11 cellular contexts compared by ENCODE assay signal in genomic region chr5:82676663-82677062, GRCh38.
A peak's percentile ranks its signal among the peaks of the same experiment; 100 is the strongest.
DNase-seq lines count a peak whose midpoint lies in the region; ATAC-seq and TF ChIP-seq lines count a peak whose summit lies in the region.
"Had no signal": no experiment of that assay in that cellular context is flagged by ENCODE, and none has a peak within 500 bp of the region (broad histone marks: within the 10 kb centered on the region; RNA-seq: fewer than 3 reads in every experiment).

No MANE protein-coding gene starts in this region.

- peaks cover 12 to 17% (median 17%) of the 10 kb centered on the region in 4 donors for H3K4me1 Mint-ChIP-seq in CD4-positive, alpha-beta memory T cell
- H3K4me1 Mint-ChIP-seq in activated CD4-positive, alpha-beta memory T cell treated with anti-CD3 and anti-CD28 coated beads for 36 hours (ENCODE audit: low read depth): peaks cover 23% of the 10 kb centered on the region

- H3K36me3 Mint-ChIP-seq in CD4-positive, alpha-beta memory T cell: no peaks in the 10 kb centered on the region
- peaks cover under 1% of the 10 kb centered on the region for H3K36me3 Mint-ChIP-seq in activated CD4-positive, alpha-beta memory T cell treated with anti-CD3 and anti-CD28 coated beads for 36 hours

- peaks cover 0 to 5% (median under 1%) of the 10 kb centered on the region in 8 donors for H3K9me3 Mint-ChIP-seq in CD4-positive, alpha-beta memory T cell
- H3K9me3 Mint-ChIP-seq in activated CD4-positive, alpha-beta memory T cell treated with anti-CD3 and anti-CD28 coated beads for 36 hours: peaks cover 3% of the 10 kb centered on the region

- no peaks in the 10 kb centered on the region for H3K36me3 ChIP-seq in CD4-positive, alpha-beta memory T cell (ENCODE audit: insufficient read depth, low read length)
- no peaks in the 10 kb centered on the region for H3K36me3 ChIP-seq in ascending aorta
- H3K36me3 ChIP-seq: thyroid gland had no signal

- peak overlapping the region; percentile 39 to 75 (median 57) for H3K27ac Mint-ChIP-seq in CD4-positive, alpha-beta memory T cell
- peak overlapping the region; percentile 67 for H3K27ac Mint-ChIP-seq in activated CD4-positive, alpha-beta memory T cell treated with anti-CD3 and anti-CD28 coated beads for 36 hours

- intact Hi-C loops in CD4-positive, alpha-beta memory T cell (cut with micrococcal nuclease): loop anchor here (10.0 kb wide), 1 partner anchor 118 kb away; no protein-coding TSS in a partner anchor
- intact Hi-C loops in activated CD4-positive, alpha-beta memory T cell treated with anti-CD3 and anti-CD28 coated beads for 36 hours (cut with micrococcal nuclease): loop anchor here (1.0 to 10.0 kb wide), 3 partner anchors 41 to 798 kb away; partner anchors contain the start of gene VCAN
- intact Hi-C loops in ascending aorta (cut with DNase I): no loop called here
- intact Hi-C loops in dorsolateral prefrontal cortex (cut with DNase I): no loop called here

- CTCF ChIA-PET in CD4-positive, alpha-beta memory T cell (lab: Charles Lee; ENCODE audit: partially characterized antibody): no interaction called here
- CTCF ChIA-PET in activated CD4-positive, alpha-beta memory T cell treated with anti-CD3 and anti-CD28 coated beads for 36 hours (lab: Charles Lee): no interaction called here

- no peaks in the 10 kb centered on the region for H3K27me3 ChIP-seq in CD4-positive, alpha-beta memory T cell (ENCODE audit: insufficient read depth, low read length)
- H3K27me3 ChIP-seq in ascending aorta (no peaks in the 10 kb centered on the region), dorsolateral prefrontal cortex (no peaks in the 10 kb centered on the region)
- H3K27me3 ChIP-seq: thyroid gland had no signal

- H3K27me3 Mint-ChIP-seq in CD4-positive, alpha-beta memory T cell: no peaks in the 10 kb centered on the region
- H3K27me3 Mint-ChIP-seq in activated CD4-positive, alpha-beta memory T cell treated with anti-CD3 and anti-CD28 coated beads for 36 hours: peaks cover 4% of the 10 kb centered on the region

- no peak overlapping the region for H3K27ac ChIP-seq in CD4-positive, alpha-beta memory T cell (ENCODE audit: low read depth, low read length)
- H3K27ac ChIP-seq in ascending aorta (no peak overlapping the region), dorsolateral prefrontal cortex (no peak overlapping the region)
- H3K27ac ChIP-seq: skin epidermis, thyroid gland had no signal

- TF ChIP-seq CTCF in ascending aorta (IDR thresholded peaks at IDR 0.05) (no peak), dorsolateral prefrontal cortex (IDR thresholded peaks at IDR 0.05 in 54 of 56, conservative IDR thresholded peaks at IDR 0.05 in 2 of 56; ENCODE audit: low read depth in 1 of 56, partially characterized antibody in 56 of 56) (no peak)

- H3K9me3 ChIP-seq in CD4-positive, alpha-beta memory T cell (ENCODE audit: control insufficient read depth in 1 of 2, low read length in 2 of 2): no peaks in the 10 kb centered on the region
- no peaks in the 10 kb centered on the region for H3K9me3 ChIP-seq in ascending aorta
- H3K9me3 ChIP-seq: thyroid gland had no signal

- peak in 2 of 5 donors; percentile 1 to 9 for DNase-seq in CD4-positive, alpha-beta memory T cell
- peak; percentile 20 for DNase-seq in activated CD4-positive, alpha-beta memory T cell treated with anti-CD3 and anti-CD28 coated beads for 36 hours
- DNase-seq in RPMI8226: no peak
- DNase-seq in ascending aorta (ENCODE audit: low spot score in 2 of 2): no peak
- no peak for DNase-seq in hypothalamus (lab: John Stamatoyannopoulos, UW)
- DNase-seq in dorsolateral prefrontal cortex: no peak
- DNase-seq: NCI-H187 treated with DMSO at 0.1 percent for 48 hours, thyroid gland had no signal

- peak overlapping the region; percentile 49 to 80 (median 60) for H3K4me3 Mint-ChIP-seq in CD4-positive, alpha-beta memory T cell
- H3K4me3 Mint-ChIP-seq in activated CD4-positive, alpha-beta memory T cell treated with anti-CD3 and anti-CD28 coated beads for 36 hours: peak overlapping the region; percentile 42

- H3K4me3 ChIP-seq in CD4-positive, alpha-beta memory T cell (ENCODE audit: low read length in 2 of 2): no peak overlapping the region
- H3K4me3 ChIP-seq in ascending aorta: no peak overlapping the region
- H3K4me3 ChIP-seq in dorsolateral prefrontal cortex: no peak overlapping the region
- H3K4me3 ChIP-seq: skin epidermis, thyroid gland had no signal

- POLR2A ChIA-PET in CD4-positive, alpha-beta memory T cell (lab: Charles Lee; ENCODE audit: partially characterized antibody): no interaction called here
- POLR2A ChIA-PET in activated CD4-positive, alpha-beta memory T cell treated with anti-CD3 and anti-CD28 coated beads for 36 hours (lab: Charles Lee): no interaction called here

- H3K4me1 ChIP-seq in CD4-positive, alpha-beta memory T cell (ENCODE audit: insufficient read depth, low read length): peaks cover 17% of the 10 kb centered on the region
- H3K4me1 ChIP-seq in ascending aorta: no peaks in the 10 kb centered on the region
- H3K4me1 ChIP-seq: thyroid gland had no signal

- ATAC-seq in GM18909 (IDR thresholded peaks at IDR 0.05; ENCODE audit: poor library complexity, unreplicated experiment): peak; percentile 76
- peak; percentile 88 for ATAC-seq in HG02885 (IDR thresholded peaks at IDR 0.05; ENCODE audit: poor library complexity, unreplicated experiment)

Comparison
In these comparisons a context has a peak if more than half of its experiments do, and no peak if none do; other contexts are left out.
1. intact Hi-C loops: an anchor here in CD4-positive, alpha-beta memory T cell (10.0 kb wide) and activated CD4-positive, alpha-beta memory T cell treated with anti-CD3 and anti-CD28 coated beads for 36 hours (1.0 to 10.0 kb wide); none called in ascending aorta and dorsolateral prefrontal cortex.